In the genomic region with DNA sequence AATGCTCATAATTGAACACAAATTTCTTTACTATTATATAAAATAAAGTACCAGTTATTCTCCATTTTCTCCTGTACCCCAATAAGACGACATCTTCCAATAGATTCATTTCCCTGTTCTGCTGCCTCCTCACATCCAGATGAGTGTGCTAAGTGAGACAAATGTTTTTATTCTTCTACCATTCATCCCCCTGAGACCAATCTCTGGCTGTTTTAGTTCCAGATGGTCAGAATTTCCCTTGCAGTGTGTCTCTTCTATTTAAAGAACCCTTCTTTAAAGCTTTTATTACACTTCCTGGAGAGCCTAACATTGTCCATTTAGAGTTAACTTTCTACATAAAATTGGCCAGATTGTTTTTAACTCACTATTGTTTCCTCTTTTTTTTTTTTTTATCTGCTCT, we compare ENCODE assay signal across 1 cellular context.
TF ChIP-seq lines count a peak whose summit lies in the region.

No MANE protein-coding gene starts in this region.

TF ChIP-seq in HepG2, 621 proteins besides CTCF, POLR2A, EP300 and RAD21:
- TF ChIP-seq, protein P1, sequence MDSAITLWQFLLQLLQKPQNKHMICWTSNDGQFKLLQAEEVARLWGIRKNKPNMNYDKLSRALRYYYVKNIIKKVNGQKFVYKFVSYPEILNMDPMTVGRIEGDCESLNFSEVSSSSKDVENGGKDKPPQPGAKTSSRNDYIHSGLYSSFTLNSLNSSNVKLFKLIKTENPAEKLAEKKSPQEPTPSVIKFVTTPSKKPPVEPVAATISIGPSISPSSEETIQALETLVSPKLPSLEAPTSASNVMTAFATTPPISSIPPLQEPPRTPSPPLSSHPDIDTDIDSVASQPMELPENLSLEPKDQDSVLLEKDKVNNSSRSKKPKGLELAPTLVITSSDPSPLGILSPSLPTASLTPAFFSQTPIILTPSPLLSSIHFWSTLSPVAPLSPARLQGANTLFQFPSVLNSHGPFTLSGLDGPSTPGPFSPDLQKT (CRISPR knock-in tag; IDR thresholded peaks at IDR 0.05; ENCODE audit: borderline replicate concordance): no peak
- TF ChIP-seq, protein P2, sequence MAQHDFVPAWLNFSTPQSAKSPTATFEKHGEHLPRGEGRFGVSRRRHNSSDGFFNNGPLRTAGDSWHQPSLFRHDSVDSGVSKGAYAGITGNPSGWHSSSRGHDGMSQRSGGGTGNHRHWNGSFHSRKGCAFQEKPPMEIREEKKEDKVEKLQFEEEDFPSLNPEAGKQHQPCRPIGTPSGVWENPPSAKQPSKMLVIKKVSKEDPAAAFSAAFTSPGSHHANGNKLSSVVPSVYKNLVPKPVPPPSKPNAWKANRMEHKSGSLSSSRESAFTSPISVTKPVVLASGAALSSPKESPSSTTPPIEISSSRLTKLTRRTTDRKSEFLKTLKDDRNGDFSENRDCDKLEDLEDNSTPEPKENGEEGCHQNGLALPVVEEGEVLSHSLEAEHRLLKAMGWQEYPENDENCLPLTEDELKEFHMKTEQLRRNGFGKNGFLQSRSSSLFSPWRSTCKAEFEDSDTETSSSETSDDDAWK (CRISPR knock-in tag; IDR thresholded peaks at IDR 0.05): no peak
- TF ChIP-seq ZNF530 (CRISPR knock-in tag; IDR thresholded peaks at IDR 0.05; ENCODE audit: low read depth): no peak
- no peak for TF ChIP-seq ZNF777 (CRISPR knock-in tag; IDR thresholded peaks at IDR 0.05)
- TF ChIP-seq ZNF883 (CRISPR knock-in tag; IDR thresholded peaks at IDR 0.05; ENCODE audit: not compliant biosample characterization): no peak
- TF ChIP-seq, protein P3, sequence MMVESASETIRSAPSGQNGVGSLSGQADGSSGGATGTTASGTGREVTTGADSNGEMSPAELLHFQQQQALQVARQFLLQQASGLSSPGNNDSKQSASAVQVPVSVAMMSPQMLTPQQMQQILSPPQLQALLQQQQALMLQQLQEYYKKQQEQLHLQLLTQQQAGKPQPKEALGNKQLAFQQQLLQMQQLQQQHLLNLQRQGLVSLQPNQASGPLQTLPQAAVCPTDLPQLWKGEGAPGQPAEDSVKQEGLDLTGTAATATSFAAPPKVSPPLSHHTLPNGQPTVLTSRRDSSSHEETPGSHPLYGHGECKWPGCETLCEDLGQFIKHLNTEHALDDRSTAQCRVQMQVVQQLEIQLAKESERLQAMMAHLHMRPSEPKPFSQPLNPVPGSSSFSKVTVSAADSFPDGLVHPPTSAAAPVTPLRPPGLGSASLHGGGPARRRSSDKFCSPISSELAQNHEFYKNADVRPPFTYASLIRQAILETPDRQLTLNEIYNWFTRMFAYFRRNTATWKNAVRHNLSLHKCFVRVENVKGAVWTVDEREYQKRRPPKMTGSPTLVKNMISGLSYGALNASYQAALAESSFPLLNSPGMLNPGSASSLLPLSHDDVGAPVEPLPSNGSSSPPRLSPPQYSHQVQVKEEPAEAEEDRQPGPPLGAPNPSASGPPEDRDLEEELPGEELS (CRISPR knock-in tag; IDR thresholded peaks at IDR 0.05): no peak
- TF ChIP-seq ZNF713 (CRISPR knock-in tag; IDR thresholded peaks at IDR 0.05): no peak
- no peak for TF ChIP-seq ZFP41 (CRISPR knock-in tag; IDR thresholded peaks at IDR 0.05; ENCODE audit: borderline replicate concordance)
- TF ChIP-seq, protein P4, sequence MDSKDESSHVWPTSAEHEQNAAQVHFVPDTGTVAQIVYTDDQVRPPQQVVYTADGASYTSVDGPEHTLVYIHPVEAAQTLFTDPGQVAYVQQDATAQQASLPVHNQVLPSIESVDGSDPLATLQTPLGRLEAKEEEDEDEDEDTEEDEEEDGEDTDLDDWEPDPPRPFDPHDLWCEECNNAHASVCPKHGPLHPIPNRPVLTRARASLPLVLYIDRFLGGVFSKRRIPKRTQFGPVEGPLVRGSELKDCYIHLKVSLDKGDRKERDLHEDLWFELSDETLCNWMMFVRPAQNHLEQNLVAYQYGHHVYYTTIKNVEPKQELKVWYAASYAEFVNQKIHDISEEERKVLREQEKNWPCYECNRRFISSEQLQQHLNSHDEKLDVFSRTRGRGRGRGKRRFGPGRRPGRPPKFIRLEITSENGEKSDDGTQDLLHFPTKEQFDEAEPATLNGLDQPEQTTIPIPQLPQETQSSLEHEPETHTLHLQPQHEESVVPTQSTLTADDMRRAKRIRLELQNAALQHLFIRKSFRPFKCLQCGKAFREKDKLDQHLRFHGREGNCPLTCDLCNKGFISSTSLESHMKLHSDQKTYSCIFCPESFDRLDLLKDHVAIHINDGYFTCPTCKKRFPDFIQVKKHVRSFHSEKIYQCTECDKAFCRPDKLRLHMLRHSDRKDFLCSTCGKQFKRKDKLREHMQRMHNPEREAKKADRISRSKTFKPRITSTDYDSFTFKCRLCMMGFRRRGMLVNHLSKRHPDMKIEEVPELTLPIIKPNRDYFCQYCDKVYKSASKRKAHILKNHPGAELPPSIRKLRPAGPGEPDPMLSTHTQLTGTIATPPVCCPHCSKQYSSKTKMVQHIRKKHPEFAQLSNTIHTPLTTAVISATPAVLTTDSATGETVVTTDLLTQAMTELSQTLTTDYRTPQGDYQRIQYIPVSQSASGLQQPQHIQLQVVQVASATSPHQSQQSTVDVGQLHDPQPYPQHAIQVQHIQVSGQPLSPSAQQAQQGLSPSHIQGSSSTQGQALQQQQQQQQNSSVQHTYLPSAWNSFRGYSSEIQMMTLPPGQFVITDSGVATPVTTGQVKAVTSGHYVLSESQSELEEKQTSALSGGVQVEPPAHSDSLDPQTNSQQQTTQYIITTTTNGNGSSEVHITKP (CRISPR knock-in tag; IDR thresholded peaks at IDR 0.05; ENCODE audit: low read depth): no peak
- TF ChIP-seq CEBPB (IDR thresholded peaks at IDR 0.05; ENCODE audit: borderline replicate concordance, low read depth, low read length): no peak
- TF ChIP-seq, protein P5, sequence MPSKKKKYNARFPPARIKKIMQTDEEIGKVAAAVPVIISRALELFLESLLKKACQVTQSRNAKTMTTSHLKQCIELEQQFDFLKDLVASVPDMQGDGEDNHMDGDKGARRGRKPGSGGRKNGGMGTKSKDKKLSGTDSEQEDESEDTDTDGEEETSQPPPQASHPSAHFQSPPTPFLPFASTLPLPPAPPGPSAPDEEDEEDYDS (CRISPR knock-in tag; IDR thresholded peaks at IDR 0.05): no peak
- no peak for TF ChIP-seq ZNF747 (CRISPR knock-in tag; IDR thresholded peaks at IDR 0.05; ENCODE audit: borderline replicate concordance)
- no peak for TF ChIP-seq SKI (IDR thresholded peaks at IDR 0.05; ENCODE audit: partially characterized antibody)
- no peak for TF ChIP-seq MTF2 (CRISPR knock-in tag; IDR thresholded peaks at IDR 0.05; ENCODE audit: borderline replicate concordance)
